ENCODE assay signal across 27 cellular contexts in the genomic region with DNA sequence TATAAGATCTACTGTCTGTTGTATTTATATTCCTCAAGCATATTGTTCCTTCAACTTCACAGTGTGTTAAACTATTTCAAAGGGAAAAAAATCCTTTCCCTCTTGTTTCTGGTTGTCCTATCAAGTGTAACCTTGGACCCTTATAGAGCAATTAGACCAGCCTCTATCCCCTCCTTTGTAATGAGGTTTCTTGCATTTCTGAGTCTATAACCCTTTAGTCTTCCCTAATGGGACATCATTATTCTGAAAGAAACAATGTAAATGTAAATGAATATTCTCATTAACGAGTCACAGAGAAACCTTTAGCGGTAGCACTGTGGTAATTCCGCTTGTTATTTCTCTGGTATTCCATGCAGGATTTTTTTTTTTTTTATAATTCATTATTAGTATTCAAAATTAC.
"Had no signal": no experiment of that assay in that cellular context is flagged by ENCODE, and none has a peak within 500 bp of the region (broad histone marks: within the 10 kb centered on the region; RNA-seq: fewer than 3 reads in every experiment).

No MANE protein-coding gene starts in this region.

- H3K27ac ChIP-seq: ascending aorta, coronary artery, dorsolateral prefrontal cortex, heart left ventricle had no signal

- H3K4me1 ChIP-seq: ascending aorta, heart left ventricle had no signal

- DNase-seq: activated CD4-positive, alpha-beta memory T cell treated with anti-CD3 and anti-CD28 coated beads, Interleukin-2, amount 10 ng/mL, durations not matched to agents 7 days and 5 days; activated CD4-positive, alpha-beta T cell treated with anti-CD3 and anti-CD28 coated beads for 1 hour; activated CD4-positive, alpha-beta T cell treated with anti-CD3 and anti-CD28 coated beads for 4 hours; activated CD4-positive, alpha-beta T cell treated with anti-CD3 and anti-CD28 coated beads, Interleukin-2, amount 10 ng/mL, durations not matched to agents 7 days and 5 days; activated CD4-positive, alpha-beta T cell treated with anti-CD3 and anti-CD28 coated beads, Interleukin-2, amount 50 U/mL, for 4 hours; activated CD8-positive, alpha-beta memory T cell treated with anti-CD3 and anti-CD28 coated beads, Interleukin-2, amount 50 U/mL, for 48 hours; activated gamma-delta T cell; activated naive CD4-positive, alpha-beta T cell; activated naive CD4-positive, alpha-beta T cell treated with anti-CD3 and anti-CD28 coated beads, Interleukin-2, amount 10 ng/mL, durations not matched to agents 7 days and 5 days; activated naive CD8-positive, alpha-beta T cell treated with anti-CD3 and anti-CD28 coated beads, Interleukin-2, amount 10 ng/mL, durations not matched to agents 7 days and 5 days; activated T-cell treated with anti-CD3 and anti-CD28 coated beads for 4 hours; activated T-cell treated with anti-CD3 and anti-CD28 coated beads, Interleukin-2, amount 50 U/mL, for 24 hours; activated T-cell treated with anti-CD3 and anti-CD28 coated beads, Interleukin-2, amount 50 U/mL, for 72 hours; dorsolateral prefrontal cortex; effector memory CD4-positive, alpha-beta T cell; endodermal cell; foreskin fibroblast; glutamatergic neuron; heart left ventricle; T-helper 1 cell; T-helper 17 cell; T1000 had no signal

- H3K4me3 ChIP-seq: ascending aorta, coronary artery, dorsolateral prefrontal cortex, heart left ventricle had no signal

- FAIRE-seq: bronchial epithelial cell had no signal

- ATAC-seq: activated naive CD4-positive, alpha-beta T cell treated with anti-CD3 and anti-CD28 coated beads, Interleukin-2, amount 50 U/mL, for 72 hours; activated T-cell treated with anti-CD3 and anti-CD28 coated beads, Interleukin-2, amount 50 U/mL, for 72 hours; esophagus mucosa; heart left ventricle; T-helper 17 cell had no signal

- H3K9me3 ChIP-seq: ascending aorta, heart left ventricle had no signal

- H3K27me3 ChIP-seq: ascending aorta, dorsolateral prefrontal cortex, heart left ventricle had no signal
